ENCODE assay signal across 8 cellular contexts in genomic region chr1:144412068-144412471, GRCh38. TPM values are rescaled to one million over a fixed set of nuclear protein-coding genes. Genes with fewer than 3 reads are reported as not detected.
DNase-seq lines count a peak whose midpoint lies in the region; ATAC-seq and TF ChIP-seq lines count a peak whose summit lies in the region.
"Not testable (repeated sequence)": the region's sequence is repeated elsewhere in the genome, so short reads cannot be mapped to it uniquely, and the experiment has no call there.

No MANE protein-coding gene starts in this region.

- peak overlapping the region; percentile 91 for H3K27ac ChIP-seq in foreskin keratinocyte

- TF ChIP-seq CTCF in foreskin keratinocyte (conservative IDR thresholded peaks at IDR 0.05): not testable (repeated sequence)

- H3K9me3 Mint-ChIP-seq in activated naive CD4-positive, alpha-beta T cell treated with anti-CD3 and anti-CD28 coated beads, Interleukin-2, amount 10 ng/mL, durations not matched to agents 7 days and 5 days; stimulated activated memory B cell treated with anti-CD40 and anti-IgM and Interleukin-4, amounts not matched to agents 10 μg/mL and 1 μg/mL and 100 μg/mL, for 72 hours: not testable (repeated sequence)

- not testable (repeated sequence) for H3K36me3 Mint-ChIP-seq in activated naive CD4-positive, alpha-beta T cell treated with anti-CD3 and anti-CD28 coated beads, Interleukin-2, amount 10 ng/mL, durations not matched to agents 7 days and 5 days; stimulated activated memory B cell treated with anti-CD40 and anti-IgM and Interleukin-4, amounts not matched to agents 10 μg/mL and 1 μg/mL and 100 μg/mL, for 72 hours

- CTCF ChIA-PET in activated naive CD4-positive, alpha-beta T cell treated with anti-CD3 and anti-CD28 coated beads, Interleukin-2, amount 10 ng/mL, durations not matched to agents 7 days and 5 days (lab: Charles Lee): not testable (repeated sequence)

- H3K4me1 ChIP-seq in foreskin keratinocyte: not testable (repeated sequence)

- H3K27me3 Mint-ChIP-seq in activated naive CD4-positive, alpha-beta T cell treated with anti-CD3 and anti-CD28 coated beads, Interleukin-2, amount 10 ng/mL, durations not matched to agents 7 days and 5 days; stimulated activated memory B cell treated with anti-CD40 and anti-IgM and Interleukin-4, amounts not matched to agents 10 μg/mL and 1 μg/mL and 100 μg/mL, for 72 hours: not testable (repeated sequence)

- not testable (repeated sequence) for H3K4me1 Mint-ChIP-seq in activated naive CD4-positive, alpha-beta T cell treated with anti-CD3 and anti-CD28 coated beads, Interleukin-2, amount 10 ng/mL, durations not matched to agents 7 days and 5 days; stimulated activated memory B cell treated with anti-CD40 and anti-IgM and Interleukin-4, amounts not matched to agents 10 μg/mL and 1 μg/mL and 100 μg/mL, for 72 hours

- H3K4me3 Mint-ChIP-seq in activated naive CD4-positive, alpha-beta T cell treated with anti-CD3 and anti-CD28 coated beads, Interleukin-2, amount 10 ng/mL, durations not matched to agents 7 days and 5 days: peak overlapping the region; percentile 88
- H3K4me3 Mint-ChIP-seq in stimulated activated memory B cell treated with anti-CD40 and anti-IgM and Interleukin-4, amounts not matched to agents 10 μg/mL and 1 μg/mL and 100 μg/mL, for 72 hours: peak overlapping the region; percentile 86

- DNase-seq in ELR (ENCODE audit: low read depth) (peak; percentile 79), NCI-H146 treated with DMSO at 0.1 percent for 48 hours (lab: John Stamatoyannopoulos, UW; ENCODE audit: unreplicated experiment) (peak; percentile 43), SW480 (ENCODE audit: low spot score) (peak; percentile 68), foreskin keratinocyte (peak; percentile 49 to 69), nucleus accumbens (lab: John Stamatoyannopoulos, UW) (peak in 45 of 56 donors; percentile 0 to 85 (median 53))
- peak; percentile 87 for DNase-seq in activated naive CD4-positive, alpha-beta T cell treated with anti-CD3 and anti-CD28 coated beads, Interleukin-2, amount 10 ng/mL, durations not matched to agents 7 days and 5 days

- not testable (repeated sequence) for H3K27me3 ChIP-seq in foreskin keratinocyte

- ATAC-seq in HG02678 (IDR thresholded peaks at IDR 0.05; ENCODE audit: unreplicated experiment) (peak; percentile 59), foreskin keratinocyte (peak; percentile 73)
- ATAC-seq in stimulated activated memory B cell treated with anti-CD40 and anti-IgM and Interleukin-4, amounts not matched to agents 10 μg/mL and 1 μg/mL and 100 μg/mL, for 72 hours: peak; percentile 75

- peak overlapping the region; percentile 98 for H3K27ac Mint-ChIP-seq in activated naive CD4-positive, alpha-beta T cell treated with anti-CD3 and anti-CD28 coated beads, Interleukin-2, amount 10 ng/mL, durations not matched to agents 7 days and 5 days
- peak overlapping the region; percentile 94 for H3K27ac Mint-ChIP-seq in stimulated activated memory B cell treated with anti-CD40 and anti-IgM and Interleukin-4, amounts not matched to agents 10 μg/mL and 1 μg/mL and 100 μg/mL, for 72 hours

RNA-seq across cellular contexts. Expression of gene PPIAL4E, which starts 38.6 kb away (rescaled TPM):
- not detected in 2 replicates for total RNA-seq in foreskin keratinocyte
- polyA plus RNA-seq in foreskin keratinocyte: not detected in 2 replicates

RNA-seq across cellular contexts. Expression of gene NBPF15, which starts 49.4 kb away (rescaled TPM):
- 29.0 and 35.8 TPM in 2 replicates for total RNA-seq in foreskin keratinocyte
- polyA plus RNA-seq in foreskin keratinocyte: 10.3 and 10.7 TPM in 2 replicates

Comparison
In these comparisons a context has a peak if more than half of its experiments do, and no peak if none do; other contexts are left out.
1. Peak in every context shown above with its lines: DNase-seq, ATAC-seq and H3K27ac ChIP-seq.